In genomic region chr3:193930247-193930646, GRCh38 we compare ENCODE assay signal across 20 cellular contexts.
"Had no signal": no experiment of that assay in that cellular context is flagged by ENCODE, and none has a peak within 500 bp of the region (broad histone marks: within the 10 kb centered on the region; RNA-seq: fewer than 3 reads in every experiment).

No MANE protein-coding gene starts in this region.

- H3K4me1 ChIP-seq: Peyer's patch, SJCRH30 had no signal

- H3K4me3 ChIP-seq: PC-9, Peyer's patch, SJCRH30 had no signal

- H3K27me3 ChIP-seq: Peyer's patch, SJCRH30 had no signal

- H3K4me2 ChIP-seq: KMS-11 had no signal

- H3K36me3 ChIP-seq: Peyer's patch, SJCRH30 had no signal

- DNase-seq: Kasumi-1, MM.1S, NCI-H1092, NCI-H1105 treated with DMSO at 0.1 percent for 48 hours, NCI-H1417 treated with DMSO at 0.1 percent for 48 hours, NCI-H146, NCI-H1694 treated with DMSO at 0.1 percent for 48 hours, NCI-H1930, NCI-H2081, NCI-H2107, NCI-H2227 treated with DMSO at 0.1 percent for 48 hours, NCI-H524, NCI-H526 treated with DMSO at 0.1 percent for 48 hours, NCI-H748 treated with DMSO at 0.1 percent for 48 hours, OCI-M1, PC-9, Peyer's patch, SHP77 treated with DMSO at 0.1 percent for 48 hours, SJCRH30 had no signal

- H3K9ac ChIP-seq: KMS-11 had no signal

- H3K27ac ChIP-seq: KMS-11, Peyer's patch, SJCRH30 had no signal
